Comparison of ENCODE assay signal across 12 cellular contexts in the genomic region with DNA sequence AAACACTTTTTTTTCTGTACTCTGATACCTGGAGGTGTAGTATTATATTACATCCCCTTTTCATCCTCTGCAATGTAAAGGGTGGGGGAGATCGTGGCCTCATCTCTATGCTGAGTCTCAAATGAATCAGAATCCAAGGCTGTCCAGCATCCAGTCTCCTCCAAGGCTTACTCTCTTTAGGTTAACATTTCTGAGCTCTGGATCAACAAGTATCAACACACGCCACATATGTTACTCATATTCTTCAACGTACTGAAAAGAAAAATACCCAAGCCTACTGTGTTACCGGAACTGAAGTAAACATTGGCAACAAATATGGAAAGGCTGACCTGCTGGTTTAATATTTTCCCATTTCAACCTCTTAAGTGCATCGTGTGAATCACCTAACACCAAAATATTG.
"Had no signal": no experiment of that assay in that cellular context is flagged by ENCODE, and none has a peak within 500 bp of the region (broad histone marks: within the 10 kb centered on the region; RNA-seq: fewer than 3 reads in every experiment).

No MANE protein-coding gene starts in this region.

- H3K4me3 ChIP-seq: ascending aorta, cardiac muscle cell, lung had no signal

- H3K36me3 ChIP-seq: ascending aorta, cardiac muscle cell had no signal

- DNase-seq: activated CD4-positive, alpha-beta T cell treated with anti-CD3 and anti-CD28 coated beads, Interleukin-2, amount 50 U/mL, for 1 hour; activated CD8-positive, alpha-beta memory T cell treated with anti-CD3 and anti-CD28 coated beads for 24 hours; activated naive CD4-positive, alpha-beta T cell; activated naive CD8-positive, alpha-beta T cell treated with anti-CD3 and anti-CD28 coated beads, Interleukin-2, amount 10 ng/mL, durations not matched to agents 7 days and 5 days; stimulated activated CD4-positive, alpha-beta T cell treated with anti-CD3 and anti-CD28 coated beads, Interleukin-12 subunit alpha, Interleukin-12 subunit beta, amount 100 ng/mL, for 4 hours; stimulated activated CD4-positive, alpha-beta T cell treated with anti-CD3 and anti-CD28 coated beads, Interleukin-2, amount 100 ng/mL, for 24 hours; T-cell; T-helper 9 cell had no signal

- H3K9me3 ChIP-seq: ascending aorta had no signal

- ATAC-seq: stimulated activated effector memory CD8-positive, alpha-beta T cell treated with anti-CD3 and anti-CD28 coated beads, Interleukin-12 subunit alpha, Interleukin-12 subunit beta, amount 100 ng/mL, for 72 hours; T-cell had no signal

- H3K27me3 ChIP-seq: ascending aorta, cardiac muscle cell had no signal

- H3K27ac ChIP-seq: ascending aorta, cardiac muscle cell had no signal
